In the genomic region with DNA sequence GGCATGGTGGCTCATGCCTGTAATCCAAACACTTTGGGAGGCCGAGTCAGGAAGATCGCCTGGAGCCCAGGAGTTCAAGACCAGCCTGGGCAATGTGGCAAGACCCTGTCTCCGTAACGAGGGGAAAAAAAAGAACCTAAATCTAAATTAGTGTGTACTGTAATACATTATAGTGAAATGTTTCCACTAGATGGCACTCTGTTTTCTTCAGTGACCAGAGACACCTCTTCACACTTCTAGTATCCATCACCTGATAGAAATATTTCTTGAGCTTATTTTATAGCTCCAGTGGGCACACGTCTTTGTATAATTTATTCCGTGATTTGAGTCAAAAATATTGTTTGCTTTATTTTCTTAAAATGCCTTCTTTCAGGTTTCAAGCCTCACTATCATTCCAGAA, we compare ENCODE assay signal across 8 cellular contexts.
A peak's percentile ranks its signal among the peaks of the same experiment; 100 is the strongest.
DNase-seq lines count a peak whose midpoint lies in the region; ATAC-seq and FAIRE-seq lines count a peak whose summit lies in the region.

No MANE protein-coding gene starts in this region.

- peak; percentile 60 for ATAC-seq in GM21423 (IDR thresholded peaks at IDR 0.05; ENCODE audit: unreplicated experiment)
- no peak for ATAC-seq in GM21576 (IDR thresholded peaks at IDR 0.05; ENCODE audit: unreplicated experiment)

- in situ Hi-C loops in Caki2 (cut with HindIII; ENCODE audit: low pct_unique_long_range_greater_than_20kb, low sequenced_read_pairs), result no loop called here

- peak; percentile 31 for DNase-seq in Caki2 (ENCODE audit: low read depth)
- DNase-seq in NOMO-1 treated with DMSO at 0.1 percent for 48 hours (lab: John Stamatoyannopoulos, UW; ENCODE audit: unreplicated experiment), result peak; percentile 70
- DNase-seq in renal cortical epithelial cell (ENCODE audit: low read depth), result peak; percentile 58
- DNase-seq in activated effector memory CD4-positive, alpha-beta T cell treated with Interleukin-2 at 50 U/mL for 16 hours, result no peak
- no peak for DNase-seq in amniotic stem cell (lab: John Stamatoyannopoulos, UW)

- FAIRE-seq in colon (lab: Jason Lieb, UNC), result peak; percentile 62

Comparison
In these comparisons a context has a peak if more than half of its experiments do, and no peak if none do; other contexts are left out.
1. DNase-seq: peak in Caki2 (single experiment), NOMO-1 treated with DMSO at 0.1 percent for 48 hours (single experiment) and renal cortical epithelial cell (single experiment); none in activated effector memory CD4-positive, alpha-beta T cell treated with Interleukin-2 at 50 U/mL for 16 hours (single experiment) and amniotic stem cell (single experiment).